In the genomic region with DNA sequence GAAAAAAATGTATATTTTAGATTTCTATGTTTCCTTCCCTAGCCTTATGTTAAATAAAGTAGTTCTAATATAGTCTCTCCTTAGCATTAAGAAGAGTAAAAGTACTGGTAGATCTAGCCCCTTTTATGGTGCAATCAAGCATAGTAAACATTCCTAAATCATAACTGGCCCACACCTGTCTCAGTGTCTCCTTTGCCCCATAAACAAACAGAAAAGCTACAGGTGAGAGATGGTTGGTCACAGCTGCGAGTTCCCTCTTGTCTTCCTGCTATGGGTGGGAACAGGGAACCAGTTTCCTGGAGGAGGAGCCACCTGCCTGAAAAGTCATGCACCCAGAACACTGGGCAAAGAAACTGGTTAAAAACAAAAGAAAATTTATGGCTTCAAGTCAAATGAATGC, we compare ENCODE assay signal across 20 cellular contexts. TPM values are rescaled to one million over a fixed set of nuclear protein-coding genes. Genes with fewer than 3 reads are reported as not detected.
A peak's percentile ranks its signal among the peaks of the same experiment; 100 is the strongest.
DNase-seq lines count a peak whose midpoint lies in the region; ATAC-seq and TF ChIP-seq lines count a peak whose summit lies in the region.
"Had no signal": no experiment of that assay in that cellular context is flagged by ENCODE, and none has a peak within 500 bp of the region (broad histone marks: within the 10 kb centered on the region; RNA-seq: fewer than 3 reads in every experiment).

No MANE protein-coding gene starts in this region.

- BruUV-seq in PC-3 (replicated peaks; lab: Mats Ljungman, UMichigan), result no TSS peak

- H3K36me3 Mint-ChIP-seq in immature natural killer cell, result no peaks in the 10 kb centered on the region

- POLR2A ChIA-PET in PC-3 (lab: Charles Lee; ENCODE audit: unreplicated experiment), result no interaction called here

- H3K27me3 ChIP-seq in PC-3 (ENCODE audit: low read length), result no peaks in the 10 kb centered on the region
- no peaks in the 10 kb centered on the region for H3K27me3 ChIP-seq in MM.1S (replicated peaks; ENCODE audit: insufficient read depth, low read length)
- H3K27me3 ChIP-seq: uterus had no signal

- H3K36me3 ChIP-seq in PC-3 (ENCODE audit: low read depth, low read length) (no peaks in the 10 kb centered on the region), MM.1S (replicated peaks; ENCODE audit: insufficient read depth, low read length) (no peaks in the 10 kb centered on the region)
- H3K36me3 ChIP-seq: uterus had no signal

- H2AFZ ChIP-seq in PC-3 (ENCODE audit: low read length), result no peak overlapping the region
- H2AFZ ChIP-seq in MM.1S (ENCODE audit: low read length), result no peak overlapping the region

- TF ChIP-seq CTCF in PC-3 (conservative IDR thresholded peaks at IDR 0.05; ENCODE audit: low read depth, low read length) (no peak), MM.1S (IDR thresholded peaks at IDR 0.05; ENCODE audit: low read length) (no peak)

- no peaks in the 10 kb centered on the region for H3K4me1 Mint-ChIP-seq in immature natural killer cell

- H3K9me3 ChIP-seq in PC-3 (ENCODE audit: low read length), result no peaks in the 10 kb centered on the region
- no peaks in the 10 kb centered on the region for H3K9me3 ChIP-seq in MM.1S (replicated peaks; ENCODE audit: insufficient read depth, low read length)
- H3K9me3 ChIP-seq: uterus had no signal

- H4K20me1 ChIP-seq in PC-3 (ENCODE audit: low read length) (no peaks in the 10 kb centered on the region), MM.1S (ENCODE audit: insufficient read depth, low read length) (no peaks in the 10 kb centered on the region)

- no peaks in the 10 kb centered on the region for H3K79me2 ChIP-seq in PC-3 (ENCODE audit: low read length)
- no peaks in the 10 kb centered on the region for H3K79me2 ChIP-seq in MM.1S (ENCODE audit: low read length)

- H3K27me3 Mint-ChIP-seq in immature natural killer cell (ENCODE audit: low read depth in 3 of 3), result peaks cover 0 to 15% (median 3%) of the 10 kb centered on the region in 3 donors

- CTCF ChIA-PET in PC-3 (lab: Charles Lee), result no interaction called here

- H3K9me2 ChIP-seq in PC-3 (replicated peaks; ENCODE audit: low read length), result no peaks in the 10 kb centered on the region
- H3K9me2 ChIP-seq in MM.1S (replicated peaks; ENCODE audit: insufficient read depth, low read length), result no peaks in the 10 kb centered on the region

- H3K9me3 Mint-ChIP-seq in immature natural killer cell, result peaks cover 0 to 2% (median 0%) of the 10 kb centered on the region in 6 donors
- H3K9me3 Mint-ChIP-seq: activated CD8-positive, alpha-beta T cell treated with anti-CD3 and anti-CD28 coated beads for 36 hours had no signal

- intact Hi-C loops in PC-3 (cut with micrococcal nuclease), result loop anchor here (2.0 kb wide), 1 partner anchor 67 kb away; a partner anchor contains a TSS
- intact Hi-C loops in left colon (cut with DNase I, micrococcal nuclease), result no loop called here
- intact Hi-C loops in head of caudate nucleus (cut with DNase I), result no loop called here

- ATAC-seq in PC-3, result peak; percentile 50
- peak; percentile 99 for ATAC-seq in left colon
- ATAC-seq: activated CD8-positive, alpha-beta T cell treated with anti-CD3 and anti-CD28 coated beads for 36 hours had no signal

- peak; percentile 75 for DNase-seq in DMS53 treated with DMSO at 0.1 percent for 48 hours (lab: John Stamatoyannopoulos, UW; ENCODE audit: unreplicated experiment)
- DNase-seq in NCI-H146 (lab: John Stamatoyannopoulos, UW), result peak; percentile 53
- peak; percentile 66 for DNase-seq in PC-3
- peak; percentile 54 to 87 for DNase-seq in left colon
- DNase-seq in head of caudate nucleus, result no peak
- no peak for DNase-seq in immature natural killer cell
- DNase-seq in MM.1S, result no peak
- no peak for DNase-seq in activated CD4-positive, alpha-beta T cell treated with anti-CD3 and anti-CD28 coated beads for 4 hours
- DNase-seq: activated CD8-positive, alpha-beta T cell treated with anti-CD3 and anti-CD28 coated beads for 36 hours; AML-193; amniotic stem cell; erythroblast; glutamatergic neuron; kidney; NCI-H1694 treated with DMSO at 0.1 percent for 48 hours; occipital lobe; stimulated activated naive CD4-positive, alpha-beta T cell; uterus had no signal

- H3K4me1 ChIP-seq in PC-3 (ENCODE audit: insufficient read depth, low read length), result peaks cover 16% of the 10 kb centered on the region
- H3K4me1 ChIP-seq in MM.1S (ENCODE audit: low read length), result no peaks in the 10 kb centered on the region
- H3K4me1 ChIP-seq: uterus had no signal

- H3K4me3 ChIP-seq in PC-3 (ENCODE audit: low read length) (no peak overlapping the region; the same call in 1 of the 2 replicates), MM.1S (ENCODE audit: low read length) (no peak overlapping the region)
- H3K4me3 ChIP-seq: SK-N-MC, uterus had no signal

- H3F3A ChIP-seq in PC-3 (ENCODE audit: low read length, unreplicated experiment) (no peaks in the 10 kb centered on the region), MM.1S (ENCODE audit: insufficient read depth, low read length) (no peaks in the 10 kb centered on the region)

- H3K4me3 Mint-ChIP-seq in immature natural killer cell, result no peak overlapping the region
- H3K4me3 Mint-ChIP-seq: activated CD8-positive, alpha-beta T cell treated with anti-CD3 and anti-CD28 coated beads for 36 hours had no signal

- H3K9ac ChIP-seq in PC-3 (ENCODE audit: low read length), result no peak overlapping the region
- no peak overlapping the region for H3K9ac ChIP-seq in MM.1S (ENCODE audit: low read length)

- H3K4me2 ChIP-seq in PC-3 (ENCODE audit: low read length), result peak overlapping the region; percentile 41
- no peak overlapping the region for H3K4me2 ChIP-seq in MM.1S (ENCODE audit: low read depth, low read length)

- peak overlapping the region; percentile 39 for H3K27ac ChIP-seq in PC-3 (ENCODE audit: low read length)
- H3K27ac ChIP-seq in MM.1S (ENCODE audit: low read length), result no peak overlapping the region
- H3K27ac ChIP-seq: SK-N-MC, uterus had no signal

- no peak overlapping the region for H3K27ac Mint-ChIP-seq in immature natural killer cell
- H3K27ac Mint-ChIP-seq: activated CD8-positive, alpha-beta T cell treated with anti-CD3 and anti-CD28 coated beads for 36 hours had no signal

RNA-seq across cellular contexts. Expression of a gene that starts 16.6 kb away (rescaled TPM):
- total RNA-seq in PC-3 (2014; rRNA removed) (4.8 and 6.3 TPM in 2 replicates), left colon (10 to 100 TPM; 23.7 to 25.5 TPM)
- polyA plus RNA-seq in immature natural killer cell, result not detected
- total RNA-seq: activated CD8-positive, alpha-beta T cell treated with anti-CD3 and anti-CD28 coated beads for 36 hours; mononuclear cell had no signal

Comparison
In these comparisons a context has a peak if more than half of its experiments do, and no peak if none do; other contexts are left out.
1. DNase-seq: peak in DMS53 treated with DMSO at 0.1 percent for 48 hours (single experiment), NCI-H146 (single experiment), PC-3 (single experiment) and left colon (2 of 2); none in head of caudate nucleus (0 of 42), immature natural killer cell (0 of 3), MM.1S (single experiment) and activated CD4-positive, alpha-beta T cell treated with anti-CD3 and anti-CD28 coated beads for 4 hours (0 of 2).